18 cellular contexts compared by ENCODE assay signal in genomic region chr22:28129319-28129962, GRCh38.
DNase-seq lines count a peak whose midpoint lies in the region; ATAC-seq and TF ChIP-seq lines count a peak whose summit lies in the region.
"Had no signal": no experiment of that assay in that cellular context is flagged by ENCODE, and none has a peak within 500 bp of the region (broad histone marks: within the 10 kb centered on the region; RNA-seq: fewer than 3 reads in every experiment).

No MANE protein-coding gene starts in this region.

- no peak overlapping the region for H3K4me3 Mint-ChIP-seq in GM23338
- no peak overlapping the region for H3K4me3 Mint-ChIP-seq in activated naive CD4-positive, alpha-beta T cell treated with anti-CD3 and anti-CD28 coated beads, Interleukin-2, amount 10 ng/mL, durations not matched to agents 7 days and 5 days

- peaks cover 19% of the 10 kb centered on the region for H3K36me3 Mint-ChIP-seq in GM23338 (ENCODE audit: low read depth)
- no peaks in the 10 kb centered on the region for H3K36me3 Mint-ChIP-seq in activated naive CD4-positive, alpha-beta T cell treated with anti-CD3 and anti-CD28 coated beads, Interleukin-2, amount 10 ng/mL, durations not matched to agents 7 days and 5 days

- H3K4me3 ChIP-seq in GM23338 (no peak overlapping the region), esophagus muscularis mucosa (no peak overlapping the region)
- H3K4me3 ChIP-seq: BLaER1 treated with 17β-estradiol and CSF1 and Interleukin-3, amounts not matched to agents 10 nM and 100 nM; SJCRH30 had no signal

- H3K4me1 ChIP-seq in GM23338 (ENCODE audit: insufficient read depth) (peaks cover 20% of the 10 kb centered on the region), esophagus muscularis mucosa (no peaks in the 10 kb centered on the region)
- H3K4me1 ChIP-seq: BLaER1 treated with 17β-estradiol and CSF1 and Interleukin-3, amounts not matched to agents 10 nM and 100 nM; SJCRH30 had no signal

- H3K9me3 ChIP-seq in esophagus muscularis mucosa = no peaks in the 10 kb centered on the region
- H3K9me3 ChIP-seq: SJCRH30 had no signal

- H3K4me2 ChIP-seq in GM23338 = peak overlapping the region; percentile 15; the same call in 1 of the 2 replicates
- H3K4me2 ChIP-seq: BLaER1 treated with 17β-estradiol and CSF1 and Interleukin-3, amounts not matched to agents 10 nM and 100 nM; KMS-11 had no signal

- H3K27me3 ChIP-seq in GM23338 (ENCODE audit: insufficient read depth) (no peaks in the 10 kb centered on the region), esophagus muscularis mucosa (no peaks in the 10 kb centered on the region)
- H3K27me3 ChIP-seq: BLaER1 treated with 17β-estradiol and CSF1 and Interleukin-3, amounts not matched to agents 10 nM and 100 nM; SJCRH30 had no signal

- H3K36me3 ChIP-seq in GM23338 (ENCODE audit: insufficient read depth) = no peaks in the 10 kb centered on the region
- no peaks in the 10 kb centered on the region for H3K36me3 ChIP-seq in esophagus muscularis mucosa
- H3K36me3 ChIP-seq: BLaER1 treated with 17β-estradiol and CSF1 and Interleukin-3, amounts not matched to agents 10 nM and 100 nM; SJCRH30 had no signal

- WGBS in esophagus muscularis mucosa = 94% methylated on average over 7 of the region's 7 CpGs

- TF ChIP-seq CTCF in GM23338 (conservative IDR thresholded peaks at IDR 0.05; ENCODE audit: low read depth in 2 of 2) (no peak), esophagus muscularis mucosa (IDR thresholded peaks at IDR 0.05) (no peak)

- no peak for TF ChIP-seq EP300 in esophagus muscularis mucosa (IDR thresholded peaks at IDR 0.05)

- H3K27ac ChIP-seq in GM23338 (ENCODE audit: low read depth) (peak overlapping the region; percentile 4), esophagus muscularis mucosa (replicated peaks in 1 of 4) (no peak overlapping the region)
- H3K27ac ChIP-seq: BLaER1 treated with 17β-estradiol and CSF1 and Interleukin-3, amounts not matched to agents 10 nM and 100 nM; HL-60; KMS-11; RWPE1; SJCRH30 had no signal

- peak; percentile 92 for ATAC-seq in GM23338
- ATAC-seq: HCT116 had no signal

- CTCF ChIA-PET in activated naive CD4-positive, alpha-beta T cell treated with anti-CD3 and anti-CD28 coated beads, Interleukin-2, amount 10 ng/mL, durations not matched to agents 7 days and 5 days (lab: Charles Lee) = no interaction called here

- H3F3A ChIP-seq in GM23338 (replicated peaks; ENCODE audit: low read depth) = no peaks in the 10 kb centered on the region

- intact Hi-C loops in esophagus muscularis mucosa (cut with DNase I) = no loop called here

- DNase-seq in GM23338 (ENCODE audit: low spot score) (peak; percentile 82), NCI-H226 (peak; percentile 50), esophagus muscularis mucosa (ENCODE audit: extremely low spot score) (peak; percentile 39), kidney tubule cell (ENCODE audit: low spot score) (peak; percentile 2), iPS-NIHi11 (ENCODE audit: low spot score) (no peak), NOMO-1 treated with dmso at 0.1 percent for 144 hours (lab: John Stamatoyannopoulos, UW; ENCODE audit: unreplicated experiment) (no peak), NCI-H1048 (lab: John Stamatoyannopoulos, UW) (no peak)
- DNase-seq in activated naive CD4-positive, alpha-beta T cell treated with anti-CD3 and anti-CD28 coated beads, Interleukin-2, amount 10 ng/mL, durations not matched to agents 7 days and 5 days = no peak
- DNase-seq: DMS153, NCI-H1092 treated with DMSO at 0.1 percent for 48 hours, NCI-H1694 treated with DMSO at 0.1 percent for 48 hours, NCI-H446 treated with DMSO at 0.1 percent for 48 hours, SJCRH30 had no signal

- no peak overlapping the region for H2AFZ ChIP-seq in GM23338

- no peaks in the 10 kb centered on the region for H3K27me3 Mint-ChIP-seq in GM23338 (ENCODE audit: insufficient read depth, low read depth, poor library complexity)
- H3K27me3 Mint-ChIP-seq in activated naive CD4-positive, alpha-beta T cell treated with anti-CD3 and anti-CD28 coated beads, Interleukin-2, amount 10 ng/mL, durations not matched to agents 7 days and 5 days = no peaks in the 10 kb centered on the region

- no peak overlapping the region for H3K27ac Mint-ChIP-seq in GM23338
- H3K27ac Mint-ChIP-seq in activated naive CD4-positive, alpha-beta T cell treated with anti-CD3 and anti-CD28 coated beads, Interleukin-2, amount 10 ng/mL, durations not matched to agents 7 days and 5 days = no peak overlapping the region

- TF ChIP-seq POLR2A in esophagus muscularis mucosa (IDR thresholded peaks at IDR 0.05; ENCODE audit: low read depth) = no peak

- no peaks in the 10 kb centered on the region for H3K9me2 ChIP-seq in GM23338 (ENCODE audit: insufficient read depth)

- H3K9me3 Mint-ChIP-seq in GM23338 = peaks cover 19% of the 10 kb centered on the region
- no peaks in the 10 kb centered on the region for H3K9me3 Mint-ChIP-seq in activated naive CD4-positive, alpha-beta T cell treated with anti-CD3 and anti-CD28 coated beads, Interleukin-2, amount 10 ng/mL, durations not matched to agents 7 days and 5 days

- no peaks in the 10 kb centered on the region for H4K20me1 ChIP-seq in GM23338 (replicated peaks; ENCODE audit: insufficient read depth)
- H4K20me1 ChIP-seq: BLaER1 treated with 17β-estradiol and CSF1 and Interleukin-3, amounts not matched to agents 10 nM and 100 nM had no signal

- H3K4me1 Mint-ChIP-seq in GM23338 = peaks cover 26% of the 10 kb centered on the region
- H3K4me1 Mint-ChIP-seq in activated naive CD4-positive, alpha-beta T cell treated with anti-CD3 and anti-CD28 coated beads, Interleukin-2, amount 10 ng/mL, durations not matched to agents 7 days and 5 days = no peaks in the 10 kb centered on the region

- no peaks in the 10 kb centered on the region for H3K79me2 ChIP-seq in GM23338 (replicated peaks; ENCODE audit: insufficient read depth)

TF ChIP-seq in GM23338, 12 proteins besides CTCF, POLR2A, EP300 and RAD21 (continues in another document):
- no peak for TF ChIP-seq EZH2 (IDR thresholded peaks at IDR 0.05; ENCODE audit: low read depth, unreplicated experiment)
- TF ChIP-seq ZNF331 (CRISPR knock-in tag; IDR thresholded peaks at IDR 0.05; ENCODE audit: low read depth) = no peak
- TF ChIP-seq REST (IDR thresholded peaks at IDR 0.05; ENCODE audit: unreplicated experiment) = no peak
- TF ChIP-seq ETS1 (IDR thresholded peaks at IDR 0.05) = 0 out of 2 replicates have a peak, but pooled peaks have one; percentile 16

Comparison
In these comparisons a context has a peak if more than half of its experiments do, and no peak if none do; other contexts are left out.
1. DNase-seq: peak in GM23338 (single experiment), NCI-H226 (single experiment), esophagus muscularis mucosa (single experiment) and kidney tubule cell (single experiment); none in iPS-NIHi11 (single experiment), activated naive CD4-positive, alpha-beta T cell treated with anti-CD3 and anti-CD28 coated beads, Interleukin-2, amount 10 ng/mL, durations not matched to agents 7 days and 5 days (single experiment), NOMO-1 treated with dmso at 0.1 percent for 144 hours (single experiment) and NCI-H1048 (single experiment).